Comparison of ENCODE assay signal across 1 cellular context in the genomic region with DNA sequence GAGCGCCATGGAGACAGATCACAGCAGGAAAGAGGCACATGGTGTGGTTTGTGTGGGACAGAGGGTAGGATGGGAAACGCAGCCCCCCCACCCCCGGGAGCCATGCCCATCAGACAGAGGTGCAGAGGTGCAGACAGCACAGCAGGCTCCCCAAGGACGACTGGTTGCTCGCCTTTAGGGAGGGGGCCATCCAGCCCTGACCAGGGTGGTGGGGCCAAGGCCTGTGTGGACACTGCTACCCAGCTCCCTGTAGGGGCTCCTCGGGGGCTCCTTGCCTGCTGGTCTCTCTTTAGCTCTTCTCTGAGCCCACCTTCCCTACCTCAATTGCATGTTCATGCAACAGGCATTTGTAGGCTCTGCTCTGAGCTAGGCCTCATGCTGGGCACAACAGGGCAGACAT.
A peak's percentile ranks its signal among the peaks of the same experiment; 100 is the strongest.
TF ChIP-seq lines count a peak whose summit lies in the region.

No MANE protein-coding gene starts in this region.

TF ChIP-seq in HEK293, 187 proteins besides CTCF, POLR2A, EP300 and RAD21 (continued from another document):
- peak; percentile 30; the same call in 1 of the 2 replicates for TF ChIP-seq SCRT2 (tag by site-specific recombination; IDR thresholded peaks at IDR 0.05)
- TF ChIP-seq, protein P1, sequence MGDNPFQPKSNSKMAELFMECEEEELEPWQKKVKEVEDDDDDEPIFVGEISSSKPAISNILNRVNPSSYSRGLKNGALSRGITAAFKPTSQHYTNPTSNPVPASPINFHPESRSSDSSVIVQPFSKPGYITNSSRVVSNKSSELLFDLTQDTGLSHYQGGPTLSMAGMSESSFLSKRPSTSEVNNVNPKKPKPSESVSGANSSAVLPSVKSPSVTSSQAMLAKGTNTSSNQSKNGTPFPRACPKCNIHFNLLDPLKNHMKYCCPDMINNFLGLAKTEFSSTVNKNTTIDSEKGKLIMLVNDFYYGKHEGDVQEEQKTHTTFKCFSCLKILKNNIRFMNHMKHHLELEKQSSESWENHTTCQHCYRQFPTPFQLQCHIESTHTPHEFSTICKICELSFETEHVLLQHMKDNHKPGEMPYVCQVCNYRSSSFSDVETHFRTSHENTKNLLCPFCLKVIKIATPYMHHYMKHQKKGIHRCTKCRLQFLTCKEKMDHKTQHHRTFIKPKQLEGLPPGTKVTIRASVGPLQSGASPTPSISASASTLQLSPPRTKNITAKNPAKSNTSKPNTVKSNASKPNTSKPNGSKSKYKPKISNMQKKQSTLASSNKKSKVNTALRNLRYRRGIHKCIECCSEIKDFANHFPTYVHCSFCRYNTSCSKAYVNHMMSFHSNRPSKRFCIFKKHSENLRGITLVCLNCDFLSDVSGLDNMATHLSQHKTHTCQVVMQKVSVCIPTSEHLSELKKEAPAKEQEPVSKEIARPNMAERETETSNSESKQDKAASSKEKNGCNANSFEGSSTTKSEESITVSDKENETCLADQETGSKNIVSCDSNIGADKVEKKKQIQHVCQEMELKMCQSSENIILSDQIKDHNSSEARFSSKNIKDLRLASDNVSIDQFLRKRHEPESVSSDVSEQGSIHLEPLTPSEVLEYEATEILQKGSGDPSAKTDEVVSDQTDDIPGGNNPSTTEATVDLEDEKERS (tag by site-specific recombination; IDR thresholded peaks at IDR 0.05), result no peak
- no peak for TF ChIP-seq ZNF530 (tag by site-specific recombination; IDR thresholded peaks at IDR 0.05; ENCODE audit: low read depth)
- TF ChIP-seq, protein P2, sequence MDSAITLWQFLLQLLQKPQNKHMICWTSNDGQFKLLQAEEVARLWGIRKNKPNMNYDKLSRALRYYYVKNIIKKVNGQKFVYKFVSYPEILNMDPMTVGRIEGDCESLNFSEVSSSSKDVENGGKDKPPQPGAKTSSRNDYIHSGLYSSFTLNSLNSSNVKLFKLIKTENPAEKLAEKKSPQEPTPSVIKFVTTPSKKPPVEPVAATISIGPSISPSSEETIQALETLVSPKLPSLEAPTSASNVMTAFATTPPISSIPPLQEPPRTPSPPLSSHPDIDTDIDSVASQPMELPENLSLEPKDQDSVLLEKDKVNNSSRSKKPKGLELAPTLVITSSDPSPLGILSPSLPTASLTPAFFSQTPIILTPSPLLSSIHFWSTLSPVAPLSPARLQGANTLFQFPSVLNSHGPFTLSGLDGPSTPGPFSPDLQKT (IDR thresholded peaks at IDR 0.05; ENCODE audit: borderline replicate concordance, low read depth, low read length), result no peak
- TF ChIP-seq, protein P3, sequence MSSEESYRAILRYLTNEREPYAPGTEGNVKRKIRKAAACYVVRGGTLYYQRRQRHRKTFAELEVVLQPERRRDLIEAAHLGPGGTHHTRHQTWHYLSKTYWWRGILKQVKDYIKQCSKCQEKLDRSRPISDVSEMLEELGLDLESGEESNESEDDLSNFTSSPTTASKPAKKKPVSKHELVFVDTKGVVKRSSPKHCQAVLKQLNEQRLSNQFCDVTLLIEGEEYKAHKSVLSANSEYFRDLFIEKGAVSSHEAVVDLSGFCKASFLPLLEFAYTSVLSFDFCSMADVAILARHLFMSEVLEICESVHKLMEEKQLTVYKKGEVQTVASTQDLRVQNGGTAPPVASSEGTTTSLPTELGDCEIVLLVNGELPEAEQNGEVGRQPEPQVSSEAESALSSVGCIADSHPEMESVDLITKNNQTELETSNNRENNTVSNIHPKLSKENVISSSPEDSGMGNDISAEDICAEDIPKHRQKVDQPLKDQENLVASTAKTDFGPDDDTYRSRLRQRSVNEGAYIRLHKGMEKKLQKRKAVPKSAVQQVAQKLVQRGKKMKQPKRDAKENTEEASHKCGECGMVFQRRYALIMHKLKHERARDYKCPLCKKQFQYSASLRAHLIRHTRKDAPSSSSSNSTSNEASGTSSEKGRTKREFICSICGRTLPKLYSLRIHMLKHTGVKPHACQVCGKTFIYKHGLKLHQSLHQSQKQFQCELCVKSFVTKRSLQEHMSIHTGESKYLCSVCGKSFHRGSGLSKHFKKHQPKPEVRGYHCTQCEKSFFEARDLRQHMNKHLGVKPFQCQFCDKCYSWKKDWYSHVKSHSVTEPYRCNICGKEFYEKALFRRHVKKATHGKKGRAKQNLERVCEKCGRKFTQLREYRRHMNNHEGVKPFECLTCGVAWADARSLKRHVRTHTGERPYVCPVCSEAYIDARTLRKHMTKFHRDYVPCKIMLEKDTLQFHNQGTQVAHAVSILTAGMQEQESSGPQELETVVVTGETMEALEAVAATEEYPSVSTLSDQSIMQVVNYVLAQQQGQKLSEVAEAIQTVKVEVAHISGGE (tag by site-specific recombination; conservative IDR thresholded peaks at IDR 0.05; ENCODE audit: low read depth), result no peak
